In genomic region chr22:23218053-23218866, GRCh38 we compare ENCODE assay signal across 9 cellular contexts. TPM values are rescaled to one million over a fixed set of nuclear protein-coding genes. Genes with fewer than 3 reads are reported as not detected.
DNase-seq lines count a peak whose midpoint lies in the region; ATAC-seq and TF ChIP-seq lines count a peak whose summit lies in the region.
"Had no signal": no experiment of that assay in that cellular context is flagged by ENCODE, and none has a peak within 500 bp of the region (broad histone marks: within the 10 kb centered on the region; RNA-seq: fewer than 3 reads in every experiment).

No MANE protein-coding gene starts in this region.

- H3K27me3 ChIP-seq in CD4-positive, CD25-positive, alpha-beta regulatory T cell (ENCODE audit: control insufficient read depth, insufficient read depth, low read length) = no peaks in the 10 kb centered on the region
- H3K27me3 ChIP-seq in Karpas-422 (ENCODE audit: low read length) = no peaks in the 10 kb centered on the region

- H3K9me2 ChIP-seq in Karpas-422 (replicated peaks; ENCODE audit: insufficient read depth, low read length) = no peaks in the 10 kb centered on the region

- H3K27ac ChIP-seq in CD4-positive, CD25-positive, alpha-beta regulatory T cell (ENCODE audit: insufficient read depth, low read length, poor library complexity, severe bottlenecking) = peak overlapping the region; percentile 42
- H3K27ac ChIP-seq in Karpas-422 (ENCODE audit: low read length) = peak overlapping the region; percentile 98

- H3K9me3 Mint-ChIP-seq in CD4-positive, CD25-positive, alpha-beta regulatory T cell = peaks cover 0 to 1% (median 0%) of the 10 kb centered on the region in 7 donors
- no peaks in the 10 kb centered on the region for H3K9me3 Mint-ChIP-seq in effector memory CD8-positive, alpha-beta T cell
- no peaks in the 10 kb centered on the region for H3K9me3 Mint-ChIP-seq in osteocyte (ENCODE audit: unreplicated experiment)

- DNase-seq in CD4-positive, CD25-positive, alpha-beta regulatory T cell = no peak
- DNase-seq in Karpas-422 (no peak), osteocyte (ENCODE audit: extremely low spot score, unreplicated experiment) (no peak), SHP77 (lab: John Stamatoyannopoulos, UW) (no peak), UCSD-AML1 (lab: John Stamatoyannopoulos, UW; ENCODE audit: unreplicated experiment) (no peak), mesenteric fat pad (ENCODE audit: low spot score) (no peak)
- no peak for DNase-seq in effector memory CD8-positive, alpha-beta T cell
- DNase-seq: activated CD4-positive, alpha-beta T cell treated with anti-CD3 and anti-CD28 coated beads for 4 hours had no signal

- no peak for TF ChIP-seq CTCF in osteocyte (IDR thresholded peaks at IDR 0.05)

- peak overlapping the region in 2 of 3 donors; percentile 88 to 93 for H3K27ac Mint-ChIP-seq in CD4-positive, CD25-positive, alpha-beta regulatory T cell
- peak overlapping the region; percentile 87 to 91 for H3K27ac Mint-ChIP-seq in effector memory CD8-positive, alpha-beta T cell
- peak overlapping the region; percentile 84 for H3K27ac Mint-ChIP-seq in osteocyte (ENCODE audit: unreplicated experiment)

- H3K27me3 Mint-ChIP-seq in CD4-positive, CD25-positive, alpha-beta regulatory T cell = no peaks in the 10 kb centered on the region
- no peaks in the 10 kb centered on the region for H3K27me3 Mint-ChIP-seq in effector memory CD8-positive, alpha-beta T cell
- H3K27me3 Mint-ChIP-seq in osteocyte (ENCODE audit: unreplicated experiment) = no peaks in the 10 kb centered on the region

- H2AFZ ChIP-seq in Karpas-422 (ENCODE audit: low read length) = no peak overlapping the region

- H3K4me1 Mint-ChIP-seq in CD4-positive, CD25-positive, alpha-beta regulatory T cell = peaks cover 22 to 99% (median 71%) of the 10 kb centered on the region in 4 donors
- H3K4me1 Mint-ChIP-seq in effector memory CD8-positive, alpha-beta T cell (ENCODE audit: low read depth in 2 of 2) = peaks cover 86 to 90% of the 10 kb centered on the region in 2 donors
- peaks cover 78% of the 10 kb centered on the region for H3K4me1 Mint-ChIP-seq in osteocyte (ENCODE audit: unreplicated experiment)

- H3K79me2 ChIP-seq in Karpas-422 (ENCODE audit: low read length) = peaks cover 57% of the 10 kb centered on the region

- no peaks in the 10 kb centered on the region for H3K36me3 ChIP-seq in CD4-positive, CD25-positive, alpha-beta regulatory T cell (ENCODE audit: control insufficient read depth, insufficient read depth, low read length)
- no peaks in the 10 kb centered on the region for H3K36me3 ChIP-seq in Karpas-422 (ENCODE audit: insufficient read depth, low read length)

- H4K20me1 ChIP-seq in Karpas-422 (ENCODE audit: insufficient read depth, low read depth, low read length) = peaks cover 7% of the 10 kb centered on the region; the same call in 1 of the 2 replicates

- no peak for ATAC-seq in CD4-positive, CD25-positive, alpha-beta regulatory T cell (ENCODE audit: low read depth in 2 of 2)
- no peak for ATAC-seq in effector memory CD8-positive, alpha-beta T cell (replicated peaks)
- no peak for ATAC-seq in HG03159 (IDR thresholded peaks at IDR 0.05; ENCODE audit: unreplicated experiment)

- peak overlapping the region; percentile 69 for H3K9ac ChIP-seq in Karpas-422 (ENCODE audit: low read length)

- no peaks in the 10 kb centered on the region for H3K9me3 ChIP-seq in CD4-positive, CD25-positive, alpha-beta regulatory T cell (ENCODE audit: control insufficient read depth in 2 of 2, low read length in 2 of 2)
- no peaks in the 10 kb centered on the region for H3K9me3 ChIP-seq in Karpas-422 (ENCODE audit: low read length)

- peaks cover 68% of the 10 kb centered on the region for H3K4me1 ChIP-seq in CD4-positive, CD25-positive, alpha-beta regulatory T cell (ENCODE audit: control insufficient read depth, insufficient read depth, low read length, poor library complexity, severe bottlenecking)
- H3K4me1 ChIP-seq in Karpas-422 (ENCODE audit: low read length) = peaks cover 77% of the 10 kb centered on the region

- peaks cover 4% of the 10 kb centered on the region for H3K36me3 Mint-ChIP-seq in CD4-positive, CD25-positive, alpha-beta regulatory T cell
- peaks cover 26% of the 10 kb centered on the region for H3K36me3 Mint-ChIP-seq in effector memory CD8-positive, alpha-beta T cell (ENCODE audit: insufficient read depth)
- no peaks in the 10 kb centered on the region for H3K36me3 Mint-ChIP-seq in osteocyte (ENCODE audit: unreplicated experiment)

- peak overlapping the region; percentile 13 to 90 (median 68) for H3K4me3 Mint-ChIP-seq in CD4-positive, CD25-positive, alpha-beta regulatory T cell
- peak overlapping the region; percentile 80 for H3K4me3 Mint-ChIP-seq in effector memory CD8-positive, alpha-beta T cell
- H3K4me3 Mint-ChIP-seq in osteocyte (ENCODE audit: unreplicated experiment) = peak overlapping the region; percentile 43

- H3K4me3 ChIP-seq in CD4-positive, CD25-positive, alpha-beta regulatory T cell (ENCODE audit: low read depth, low read length) = no peak overlapping the region
- H3K4me3 ChIP-seq in Karpas-422 (ENCODE audit: low read length) = peak overlapping the region; percentile 62

- H3K4me2 ChIP-seq in Karpas-422 (ENCODE audit: low read depth, low read length, poor library complexity, severe bottlenecking) = peak overlapping the region; percentile 81

RNA-seq across cellular contexts. Expression of gene BCR, which starts 38.0 kb away (rescaled TPM):
- total RNA-seq in CD4-positive, CD25-positive, alpha-beta regulatory T cell = 66.3 TPM
- polyA plus RNA-seq in CD4-positive, CD25-positive, alpha-beta regulatory T cell = 1 to 10 TPM; 2.6 to 7.1 (median 2.8) TPM
- total RNA-seq in Karpas-422 (2014; rRNA removed; shearing (Covaris generic); ENCODE audit: low replicate concordance) = 29.7 and 40.5 TPM in 2 replicates
- total RNA-seq in osteocyte (35.3 and 45.1 TPM in 2 replicates), mesenteric fat pad (98.1 TPM)
